10 cellular contexts compared by ENCODE assay signal in the genomic region with DNA sequence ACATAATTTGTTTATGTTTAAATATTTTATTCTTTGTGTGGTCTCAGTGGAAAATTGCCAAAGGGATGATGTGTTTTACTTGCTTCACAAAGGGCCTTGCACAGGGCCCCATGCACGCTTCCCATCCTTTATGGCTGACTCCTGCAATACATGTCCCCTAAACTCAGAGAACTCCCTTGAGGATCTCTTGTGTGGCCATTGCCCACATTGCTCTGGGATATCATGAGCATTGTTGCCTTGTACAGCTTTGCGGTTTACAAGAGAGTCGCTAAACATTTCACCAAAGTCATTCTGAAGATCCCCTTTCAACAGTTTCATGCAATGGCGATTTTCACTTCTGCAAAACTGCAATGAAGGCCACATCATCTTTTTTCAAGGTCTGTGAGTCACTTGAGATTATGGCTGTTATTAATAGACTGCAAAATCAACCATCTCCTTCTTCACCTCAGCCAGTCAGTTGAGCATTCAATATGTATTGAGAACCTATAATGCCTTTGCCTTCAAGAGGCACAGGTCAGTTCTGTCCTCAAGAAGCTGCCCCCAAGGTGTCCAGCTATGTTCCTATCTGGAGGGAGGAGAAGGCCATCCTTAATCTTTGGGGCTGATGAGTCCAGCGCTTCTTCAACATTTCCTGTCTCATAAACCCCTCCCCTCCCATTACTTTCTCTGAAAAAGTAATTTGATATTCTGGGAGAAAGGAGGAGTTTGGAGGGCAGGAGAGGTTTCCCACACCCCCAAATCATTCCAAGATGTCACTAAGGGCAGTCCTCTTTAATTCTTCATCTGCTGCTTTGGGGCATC.
A peak's percentile ranks its signal among the peaks of the same experiment; 100 is the strongest.
DNase-seq lines count a peak whose midpoint lies in the region; ATAC-seq, FAIRE-seq and TF ChIP-seq lines count a peak whose summit lies in the region.
"Had no signal": no experiment of that assay in that cellular context is flagged by ENCODE, and none has a peak within 500 bp of the region (broad histone marks: within the 10 kb centered on the region; RNA-seq: fewer than 3 reads in every experiment).

No MANE protein-coding gene starts in this region.

- POLR2A ChIA-PET in activated B cell treated with CpG ODN at 0.5 μM for 24 hours (lab: Charles Lee), result interaction anchor here (0.6 to 2.0 kb wide), 6 partner anchors 9 to 889 kb away, joined by 3 to 6 read pairs (median 4); partner anchors contain the start of gene HBP1

- no peaks in the 10 kb centered on the region for H3K36me3 Mint-ChIP-seq in activated B cell treated with CpG ODN at 0.5 μM for 24 hours (ENCODE audit: low read depth)

- H3K4me1 Mint-ChIP-seq in activated B cell treated with CpG ODN at 0.5 μM for 24 hours, result peaks cover 39% of the 10 kb centered on the region

- DNase-seq in GM12892 (ENCODE audit: insufficient read length) (peak; percentile 21), activated B cell treated with CpG ODN at 0.5 μM for 24 hours (peak; percentile 27), breast epithelium (ENCODE audit: low spot score in 2 of 2) (no peak), urothelium cell line (ENCODE audit: low spot score) (no peak), posterior cingulate gyrus (no peak), MG63 (no peak)
- DNase-seq: DMS79 treated with DMSO at 0.1 percent for 48 hours had no signal

- no peaks in the 10 kb centered on the region for H3K4me1 ChIP-seq in breast epithelium

- H3K27ac ChIP-seq in breast epithelium, result no peak overlapping the region

- no peaks in the 10 kb centered on the region for H3K9me3 Mint-ChIP-seq in activated B cell treated with CpG ODN at 0.5 μM for 24 hours

- H3K36me3 ChIP-seq in breast epithelium (no peaks in the 10 kb centered on the region), MG63 (no peaks in the 10 kb centered on the region)

- TF ChIP-seq CTCF in activated B cell treated with CpG ODN at 0.5 μM for 24 hours (IDR thresholded peaks at IDR 0.05), result no peak
- TF ChIP-seq CTCF in breast epithelium (IDR thresholded peaks at IDR 0.05), result no peak

- FAIRE-seq in GM12892 (lab: Jason Lieb, UNC) (peak; percentile 94), urothelium cell line (lab: Jason Lieb, UNC) (no peak)
- FAIRE-seq: TTC549 had no signal

- H3K9me3 ChIP-seq in breast epithelium (peaks cover 0 to 9% of the 10 kb centered on the region in 2 donors), MG63 (no peaks in the 10 kb centered on the region)

- H3K4me3 ChIP-seq in breast epithelium (no peak overlapping the region), MG63 (no peak overlapping the region)

- H3K27me3 ChIP-seq in breast epithelium, result no peaks in the 10 kb centered on the region
- H3K27me3 ChIP-seq in MG63, result no peaks in the 10 kb centered on the region

- H3K4me3 Mint-ChIP-seq in activated B cell treated with CpG ODN at 0.5 μM for 24 hours, result peak overlapping the region; percentile 39

- H3K27me3 Mint-ChIP-seq in activated B cell treated with CpG ODN at 0.5 μM for 24 hours, result no peaks in the 10 kb centered on the region

- ATAC-seq in GM21360 (IDR thresholded peaks at IDR 0.05; ENCODE audit: unreplicated experiment) (peak; percentile 97), HG03159 (IDR thresholded peaks at IDR 0.05; ENCODE audit: unreplicated experiment) (peak; percentile 97), activated B cell treated with CpG ODN at 0.5 μM for 24 hours (ENCODE audit: low read depth) (peak; percentile 92)

- CTCF ChIA-PET in activated B cell treated with CpG ODN at 0.5 μM for 24 hours (lab: Charles Lee), result interaction anchor here (1.0 to 2.3 kb wide), 3 partner anchors 10 to 240 kb away, joined by 3 to 16 read pairs (median 3); no protein-coding TSS in a partner anchor

- intact Hi-C loops in activated B cell treated with CpG ODN at 0.5 μM for 24 hours (cut with micrococcal nuclease), result loop anchor here (1.0 to 5.0 kb wide), 6 partner anchors 11 to 616 kb away; partner anchors contain the start of genes HBP1, NAMPT and PIK3CG
- intact Hi-C loops in breast epithelium (cut with DNase I; ENCODE audit: low total_unique reads), result no loop called here
- intact Hi-C loops in posterior cingulate gyrus (cut with DNase I), result no loop called here

- TF ChIP-seq POLR2A in GM12892 (IDR thresholded peaks at IDR 0.05; ENCODE audit: low read depth, low read length) (no peak), breast epithelium (IDR thresholded peaks at IDR 0.05) (no peak)

- H3K27ac Mint-ChIP-seq in activated B cell treated with CpG ODN at 0.5 μM for 24 hours, result peak overlapping the region; percentile 89

Comparison
In these comparisons a context has a peak if more than half of its experiments do, and no peak if none do; other contexts are left out.
1. DNase-seq: peak in GM12892 (single experiment) and activated B cell treated with CpG ODN at 0.5 μM for 24 hours (single experiment); none in breast epithelium (0 of 2), urothelium cell line (single experiment), posterior cingulate gyrus (0 of 10) and MG63 (single experiment).
2. Peak in every context shown above with its lines, with median percentiles within 50 percentile points of each other: ATAC-seq.